Comparison of ENCODE assay signal across 13 cellular contexts in genomic region chr12:79069009-79069408, GRCh38.
DNase-seq lines count a peak whose midpoint lies in the region; ATAC-seq and TF ChIP-seq lines count a peak whose summit lies in the region.
"Had no signal": no experiment of that assay in that cellular context is flagged by ENCODE, and none has a peak within 500 bp of the region (broad histone marks: within the 10 kb centered on the region; RNA-seq: fewer than 3 reads in every experiment).

No MANE protein-coding gene starts in this region.

- DNase-seq in GM06990 (ENCODE audit: extremely low read depth, insufficient read length) (peak; percentile 8), medulla oblongata (ENCODE audit: extremely low spot score) (no peak), SIG-M5 (lab: John Stamatoyannopoulos, UW) (no peak)
- no peak for DNase-seq in activated CD8-positive, alpha-beta memory T cell treated with anti-CD3 and anti-CD28 coated beads, Interleukin-2, amount 50 U/mL, for 48 hours
- DNase-seq in activated CD8-positive, alpha-beta memory T cell treated with anti-CD3 and anti-CD28 coated beads, Interleukin-2, amount 50 U/mL, for 4 hours = no peak
- DNase-seq: ACHN; body of pancreas; DMS79; naive thymus-derived CD8-positive, alpha-beta T cell had no signal

- H3K36me3 ChIP-seq in GM06990 (ENCODE audit: control insufficient read depth, insufficient read depth, low read length) = no peaks in the 10 kb centered on the region

- ATAC-seq in GM19351 (IDR thresholded peaks at IDR 0.05; ENCODE audit: unreplicated experiment) (peak; percentile 94), HG02759 (IDR thresholded peaks at IDR 0.05; ENCODE audit: unreplicated experiment) (peak; percentile 97), HG03442 (IDR thresholded peaks at IDR 0.05; ENCODE audit: unreplicated experiment) (peak; percentile 94)
- ATAC-seq: body of pancreas; naive thymus-derived CD8-positive, alpha-beta T cell; stimulated activated memory B cell treated with anti-CD40 and anti-IgM and Interleukin-4, amounts not matched to agents 10 μg/mL and 1 μg/mL and 100 μg/mL, for 72 hours had no signal

- no peak overlapping the region for H3K4me3 ChIP-seq in GM06990 (replicated peaks; ENCODE audit: low read depth, low read length)
- H3K4me3 ChIP-seq: body of pancreas had no signal

- no peak for TF ChIP-seq CTCF in GM06990 (IDR thresholded peaks at IDR 0.05; ENCODE audit: insufficient read depth, low read length, poor library complexity, severe bottlenecking)

- H3K27me3 ChIP-seq in GM06990 (replicated peaks; ENCODE audit: control insufficient read depth, insufficient read depth, low read length) = no peaks in the 10 kb centered on the region
- H3K27me3 ChIP-seq: body of pancreas had no signal
